ENCODE assay signal across 12 cellular contexts in the genomic region with DNA sequence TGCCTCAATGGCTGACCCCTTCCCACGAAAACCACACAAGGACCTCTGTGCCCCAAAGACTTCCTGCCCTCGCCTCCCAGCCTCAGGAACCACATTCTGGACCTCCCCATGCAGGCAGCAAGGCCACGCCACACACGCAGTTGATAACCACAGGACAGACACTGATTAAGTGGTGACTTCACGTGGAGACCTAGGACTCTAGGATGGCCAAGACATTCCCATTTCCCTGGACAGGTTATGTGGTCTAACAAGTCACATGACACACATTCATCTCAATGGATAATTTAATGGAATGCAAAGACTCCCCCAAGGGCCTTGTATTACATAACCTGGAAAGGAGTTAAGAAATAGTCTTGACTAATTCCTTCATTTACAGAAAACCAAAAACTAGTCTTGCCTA.
DNase-seq lines count a peak whose midpoint lies in the region; TF ChIP-seq lines count a peak whose summit lies in the region.
"Had no signal": no experiment of that assay in that cellular context is flagged by ENCODE, and none has a peak within 500 bp of the region (broad histone marks: within the 10 kb centered on the region; RNA-seq: fewer than 3 reads in every experiment).

No MANE protein-coding gene starts in this region.

- peaks cover 21% of the 10 kb centered on the region for H3K4me1 Mint-ChIP-seq in activated CD4-positive, alpha-beta T cell treated with anti-CD3 and anti-CD28 coated beads, Interleukin-2, amount 10 ng/mL, durations not matched to agents 24 days and 14 days
- H3K4me1 Mint-ChIP-seq in endothelial cell (ENCODE audit: unreplicated experiment) = peaks cover 5% of the 10 kb centered on the region
- no peaks in the 10 kb centered on the region for H3K4me1 Mint-ChIP-seq in progenitor cell of endocrine pancreas (ENCODE audit: low read depth)

- intact Hi-C loops in activated CD4-positive, alpha-beta T cell treated with anti-CD3 and anti-CD28 coated beads, Interleukin-2, amount 10 ng/mL, durations not matched to agents 24 days and 14 days (cut with micrococcal nuclease) = no loop called here

- peaks cover 67% of the 10 kb centered on the region for H3K36me3 Mint-ChIP-seq in activated CD4-positive, alpha-beta T cell treated with anti-CD3 and anti-CD28 coated beads, Interleukin-2, amount 10 ng/mL, durations not matched to agents 24 days and 14 days (ENCODE audit: low read depth)
- H3K36me3 Mint-ChIP-seq in endothelial cell (ENCODE audit: low read depth, unreplicated experiment) (peaks cover 59% of the 10 kb centered on the region), progenitor cell of endocrine pancreas (ENCODE audit: insufficient read depth) (peaks cover 16% of the 10 kb centered on the region)

- no peaks in the 10 kb centered on the region for H3K27me3 Mint-ChIP-seq in activated CD4-positive, alpha-beta T cell treated with anti-CD3 and anti-CD28 coated beads, Interleukin-2, amount 10 ng/mL, durations not matched to agents 24 days and 14 days
- H3K27me3 Mint-ChIP-seq in endothelial cell (ENCODE audit: unreplicated experiment) (peaks cover 8% of the 10 kb centered on the region), progenitor cell of endocrine pancreas (no peaks in the 10 kb centered on the region)

- DNase-seq in activated CD4-positive, alpha-beta T cell treated with anti-CD3 and anti-CD28 coated beads, Interleukin-2, amount 10 ng/mL, durations not matched to agents 24 days and 14 days = no peak
- DNase-seq in activated CD4-positive, alpha-beta T cell treated with anti-CD3 and anti-CD28 coated beads for 1 hour = no peak
- peak; percentile 58 for DNase-seq in MV-4-11 (lab: John Stamatoyannopoulos, UW)
- DNase-seq in endothelial cell (ENCODE audit: low spot score) = no peak
- no peak for DNase-seq in progenitor cell of endocrine pancreas (ENCODE audit: low spot score, unreplicated experiment)
- DNase-seq in AML-193 (lab: John Stamatoyannopoulos, UW) = no peak
- no peak for DNase-seq in activated CD8-positive, alpha-beta memory T cell treated with anti-CD3 and anti-CD28 coated beads, Interleukin-2, amount 50 U/mL, for 48 hours
- DNase-seq in activated effector memory CD4-positive, alpha-beta T cell treated with Interleukin-2 at 50 U/mL for 16 hours = no peak
- DNase-seq: caudate nucleus, NCI-H1694, substantia nigra, T-helper 2 cell had no signal

- H3K27ac Mint-ChIP-seq in activated CD4-positive, alpha-beta T cell treated with anti-CD3 and anti-CD28 coated beads, Interleukin-2, amount 10 ng/mL, durations not matched to agents 24 days and 14 days = peak overlapping the region; percentile 64
- peak overlapping the region; percentile 25 for H3K27ac Mint-ChIP-seq in endothelial cell (ENCODE audit: unreplicated experiment)
- H3K27ac Mint-ChIP-seq in progenitor cell of endocrine pancreas = peak overlapping the region; percentile 91

- H3K4me3 Mint-ChIP-seq in activated CD4-positive, alpha-beta T cell treated with anti-CD3 and anti-CD28 coated beads, Interleukin-2, amount 10 ng/mL, durations not matched to agents 24 days and 14 days = no peak overlapping the region
- H3K4me3 Mint-ChIP-seq in endothelial cell (ENCODE audit: unreplicated experiment) (peak overlapping the region; percentile 39), progenitor cell of endocrine pancreas (ENCODE audit: low read depth) (no peak overlapping the region)

- H3K9me3 Mint-ChIP-seq in activated CD4-positive, alpha-beta T cell treated with anti-CD3 and anti-CD28 coated beads, Interleukin-2, amount 10 ng/mL, durations not matched to agents 24 days and 14 days = no peaks in the 10 kb centered on the region
- H3K9me3 Mint-ChIP-seq in endothelial cell (ENCODE audit: unreplicated experiment) (no peaks in the 10 kb centered on the region), progenitor cell of endocrine pancreas (ENCODE audit: low read depth) (no peaks in the 10 kb centered on the region)

- TF ChIP-seq CTCF in endothelial cell (IDR thresholded peaks at IDR 0.05; ENCODE audit: unreplicated experiment) (no peak), progenitor cell of endocrine pancreas (IDR thresholded peaks at IDR 0.05; ENCODE audit: unreplicated experiment) (no peak)

Comparison
In these comparisons a context has a peak if more than half of its experiments do, and no peak if none do; other contexts are left out.
1. H3K27ac Mint-ChIP-seq: peak in every context shown above with its lines; median percentile 91 in progenitor cell of endocrine pancreas; 64 in activated CD4-positive, alpha-beta T cell treated with anti-CD3 and anti-CD28 coated beads, Interleukin-2, amount 10 ng/mL, durations not matched to agents 24 days and 14 days; 25 in endothelial cell.